7 cellular contexts compared by ENCODE assay signal in genomic region chr2:120259939-120260338, GRCh38. TPM values are rescaled to one million over a fixed set of nuclear protein-coding genes. Genes with fewer than 3 reads are reported as not detected.
DNase-seq lines count a peak whose midpoint lies in the region; ATAC-seq and TF ChIP-seq lines count a peak whose summit lies in the region.
"Not testable (repeated sequence)": the region's sequence is repeated elsewhere in the genome, so short reads cannot be mapped to it uniquely, and the experiment has no call there.

No MANE protein-coding gene starts in this region.

- peaks cover 13% of the 10 kb centered on the region for H3K9me3 Mint-ChIP-seq in T-helper 2 cell treated with Interferon-gamma antibody and Interleukin-4, amounts not matched to agents 5 μg/mL and 100 μg/mL, for 36 hours
- H3K9me3 Mint-ChIP-seq in activated CD4-positive, alpha-beta T cell treated with anti-CD3 and anti-CD28 coated beads for 36 hours (ENCODE audit: low read depth), result peaks cover 14% of the 10 kb centered on the region

- not testable (repeated sequence) for DNase-seq in T-helper 2 cell treated with Interferon-gamma antibody and Interleukin-4, amounts not matched to agents 5 μg/mL and 100 μg/mL, for 36 hours (ENCODE audit: low spot score); activated CD4-positive, alpha-beta T cell treated with anti-CD3 and anti-CD28 coated beads for 36 hours; left ventricle myocardium inferior; neuronal stem cell (ENCODE audit: low spot score); upper lobe of left lung
- peak; percentile 74 for DNase-seq in spleen

- H3K79me1 ChIP-seq in neuronal stem cell (ENCODE audit: low read depth, low read length), result not testable (repeated sequence)

- WGBS in neuronal stem cell (ENCODE audit: extremely low coverage in 2 of 2, insufficient read length in 2 of 2, insufficient replicate concordance in 1 of 2), 2 donors, result no CpG with 5 or more reads among the region's 15 CpGs
- 96 to 100% (median 98%) methylated on average over 4 to 15 of the region's 15 CpGs for WGBS in spleen, 5 donors
- 100% methylated on average over 1 of the region's 15 CpGs for WGBS in upper lobe of left lung, 2 donors

- not testable (repeated sequence) for H3K27ac Mint-ChIP-seq in T-helper 2 cell treated with Interferon-gamma antibody and Interleukin-4, amounts not matched to agents 5 μg/mL and 100 μg/mL, for 36 hours
- peak overlapping the region; percentile 4 for H3K27ac Mint-ChIP-seq in activated CD4-positive, alpha-beta T cell treated with anti-CD3 and anti-CD28 coated beads for 36 hours

- not testable (repeated sequence) for TF ChIP-seq EP300 in upper lobe of left lung (IDR thresholded peaks at IDR 0.05)

- not testable (repeated sequence) for H3K27me3 ChIP-seq in left ventricle myocardium inferior (ENCODE audit: low read depth); neuronal stem cell (ENCODE audit: control insufficient read depth in 3 of 3, insufficient read depth in 3 of 3, low read depth in 1 of 3, low read length in 3 of 3); parathyroid adenoma (ENCODE audit: control insufficient read depth, insufficient read depth, low read length); spleen (replicated peaks in 1 of 7); upper lobe of left lung

- H3K4ac ChIP-seq in neuronal stem cell (ENCODE audit: low read length), result not testable (repeated sequence)

- not testable (repeated sequence) for H2AK5ac ChIP-seq in neuronal stem cell (ENCODE audit: low read depth, low read length)

- not testable (repeated sequence) for H3K18ac ChIP-seq in neuronal stem cell (ENCODE audit: low read length)

- CTCF ChIA-PET in activated CD4-positive, alpha-beta T cell treated with anti-CD3 and anti-CD28 coated beads for 36 hours (lab: Charles Lee), result interaction anchor here (0.7 to 2.0 kb wide), 2 partner anchors 84 to 239 kb away, joined by 4 to 7 read pairs; no protein-coding TSS in a partner anchor

- not testable (repeated sequence) for H3K9me3 ChIP-seq in left ventricle myocardium inferior (replicated peaks); parathyroid adenoma (ENCODE audit: control insufficient read depth, low read length); upper lobe of left lung
- H3K9me3 ChIP-seq in neuronal stem cell (replicated peaks in 1 of 2; ENCODE audit: control insufficient read depth in 2 of 2, insufficient read depth in 1 of 2, low read depth in 1 of 2, low read length in 2 of 2) (peaks cover 8 to 13% of the 10 kb centered on the region in 2 donors), spleen (peaks cover 0 to 12% (median 7%) of the 10 kb centered on the region in 8 donors)

- H3K9ac ChIP-seq in neuronal stem cell (ENCODE audit: low read depth, low read length, poor library complexity); parathyroid adenoma: not testable (repeated sequence)

- not testable (repeated sequence) for H3K27me3 Mint-ChIP-seq in T-helper 2 cell treated with Interferon-gamma antibody and Interleukin-4, amounts not matched to agents 5 μg/mL and 100 μg/mL, for 36 hours (ENCODE audit: low read depth); activated CD4-positive, alpha-beta T cell treated with anti-CD3 and anti-CD28 coated beads for 36 hours

- H3K4me1 Mint-ChIP-seq in T-helper 2 cell treated with Interferon-gamma antibody and Interleukin-4, amounts not matched to agents 5 μg/mL and 100 μg/mL, for 36 hours (ENCODE audit: low read depth), result peaks cover 40% of the 10 kb centered on the region
- H3K4me1 Mint-ChIP-seq in activated CD4-positive, alpha-beta T cell treated with anti-CD3 and anti-CD28 coated beads for 36 hours, result peaks cover 38% of the 10 kb centered on the region

- H2AFZ ChIP-seq in neuronal stem cell (ENCODE audit: low read length); parathyroid adenoma: not testable (repeated sequence)

- not testable (repeated sequence) for H3K4me3 ChIP-seq in left ventricle myocardium inferior; neuronal stem cell (ENCODE audit: low read length in 2 of 2); parathyroid adenoma (ENCODE audit: low read depth, low read length); spleen; upper lobe of left lung

- H2BK120ac ChIP-seq in neuronal stem cell (ENCODE audit: low read depth, low read length), result not testable (repeated sequence)

- POLR2A ChIA-PET in activated CD4-positive, alpha-beta T cell treated with anti-CD3 and anti-CD28 coated beads for 36 hours (lab: Charles Lee), result not testable (repeated sequence)

- TF ChIP-seq CTCF in left ventricle myocardium inferior (IDR thresholded peaks at IDR 0.05; ENCODE audit: borderline replicate concordance); parathyroid adenoma (IDR thresholded peaks at IDR 0.05); spleen (IDR thresholded peaks at IDR 0.05 in 8 of 11, conservative IDR thresholded peaks at IDR 0.05 in 3 of 11); upper lobe of left lung (IDR thresholded peaks at IDR 0.05): not testable (repeated sequence)

- intact Hi-C loops in activated CD4-positive, alpha-beta T cell treated with anti-CD3 and anti-CD28 coated beads for 36 hours (cut with DNase I, micrococcal nuclease), result loop anchor here (2.0 to 10.0 kb wide), 2 partner anchors 27 to 505 kb away; partner anchors contain the start of gene PTPN4 (in 1 of the 2)
- intact Hi-C loops in left ventricle myocardium inferior (cut with micrococcal nuclease); spleen (cut with DNase I; ENCODE audit: low total_unique reads): not testable (repeated sequence)

- peaks cover 45% of the 10 kb centered on the region for H3K36me3 Mint-ChIP-seq in T-helper 2 cell treated with Interferon-gamma antibody and Interleukin-4, amounts not matched to agents 5 μg/mL and 100 μg/mL, for 36 hours (ENCODE audit: low read depth)
- peaks cover 29% of the 10 kb centered on the region for H3K36me3 Mint-ChIP-seq in activated CD4-positive, alpha-beta T cell treated with anti-CD3 and anti-CD28 coated beads for 36 hours (ENCODE audit: low read depth)

- H3K79me2 ChIP-seq in parathyroid adenoma, result peaks cover 90% of the 10 kb centered on the region

- not testable (repeated sequence) for H3K4me2 ChIP-seq in neuronal stem cell (ENCODE audit: insufficient read depth, low read length, poor library complexity, severe bottlenecking)
- peak overlapping the region; percentile 37 for H3K4me2 ChIP-seq in parathyroid adenoma (ENCODE audit: low read length)

- TF ChIP-seq POLR2A in spleen (IDR thresholded peaks at IDR 0.05); upper lobe of left lung (IDR thresholded peaks at IDR 0.05): not testable (repeated sequence)

- H4K91ac ChIP-seq in neuronal stem cell (ENCODE audit: low read depth, low read length, poor library complexity), result not testable (repeated sequence)

- H3K14ac ChIP-seq in neuronal stem cell (ENCODE audit: low read length), result not testable (repeated sequence)

- peaks cover 71% of the 10 kb centered on the region for H3K4me1 ChIP-seq in left ventricle myocardium inferior
- H3K4me1 ChIP-seq in neuronal stem cell (ENCODE audit: control insufficient read depth in 2 of 2, insufficient read depth in 1 of 2, low read depth in 1 of 2, low read length in 2 of 2), result not testable (repeated sequence)
- peaks cover 55% of the 10 kb centered on the region for H3K4me1 ChIP-seq in parathyroid adenoma
- H3K4me1 ChIP-seq in spleen, result peaks cover 25 to 88% (median 67%) of the 10 kb centered on the region in 6 donors
- peaks cover 32 to 78% (median 56%) of the 10 kb centered on the region in 4 donors for H3K4me1 ChIP-seq in upper lobe of left lung

- H3K27ac ChIP-seq in left ventricle myocardium inferior (replicated peaks) (peak overlapping the region; percentile 33), parathyroid adenoma (peak overlapping the region; percentile 90), spleen (peak overlapping the region in 3 of 8 donors; percentile 65 to 87 (median 86)), upper lobe of left lung (peak overlapping the region in 3 of 4 donors; percentile 7 to 32 (median 14))
- H3K27ac ChIP-seq in neuronal stem cell (replicated peaks; ENCODE audit: low read length), result not testable (repeated sequence)

- H4K8ac ChIP-seq in neuronal stem cell (ENCODE audit: low read depth, low read length), result not testable (repeated sequence)

- H3K36me3 ChIP-seq in left ventricle myocardium inferior; neuronal stem cell (replicated peaks in 1 of 2; ENCODE audit: control insufficient read depth in 2 of 2, insufficient read depth in 2 of 2, low read length in 2 of 2); parathyroid adenoma (ENCODE audit: control insufficient read depth, insufficient read depth, low read length); spleen; upper lobe of left lung: not testable (repeated sequence)

- H3K23ac ChIP-seq in neuronal stem cell (ENCODE audit: low read depth, low read length, poor library complexity), result not testable (repeated sequence)

- peak overlapping the region; percentile 68 for H2BK5ac ChIP-seq in neuronal stem cell (ENCODE audit: low read length)

- not testable (repeated sequence) for H2BK12ac ChIP-seq in neuronal stem cell (ENCODE audit: low read length)

- ATAC-seq in activated CD4-positive, alpha-beta T cell treated with anti-CD3 and anti-CD28 coated beads for 36 hours; upper lobe of left lung (ENCODE audit: low FRiP score in 2 of 2): not testable (repeated sequence)

- H3K4me3 Mint-ChIP-seq in T-helper 2 cell treated with Interferon-gamma antibody and Interleukin-4, amounts not matched to agents 5 μg/mL and 100 μg/mL, for 36 hours, result peak overlapping the region; percentile 37
- not testable (repeated sequence) for H3K4me3 Mint-ChIP-seq in activated CD4-positive, alpha-beta T cell treated with anti-CD3 and anti-CD28 coated beads for 36 hours

- not testable (repeated sequence) for H2BK15ac ChIP-seq in neuronal stem cell (ENCODE audit: low read length)

RNA-seq across cellular contexts. Expression of gene RALB, which starts 7.3 kb away (rescaled TPM):
- 10 to 100 TPM; 34.0 to 34.3 TPM for total RNA-seq in activated CD4-positive, alpha-beta T cell treated with anti-CD3 and anti-CD28 coated beads for 36 hours
- total RNA-seq in left ventricle myocardium inferior, result 45.8 TPM
- 43.4 TPM for polyA plus RNA-seq in neuronal stem cell (2013, experiment 1 of 2)
- polyA plus RNA-seq in neuronal stem cell (2013, experiment 2 of 2), result 44.2 TPM
- total RNA-seq in spleen, result 100 to 1,000 TPM in 3 of 7 donors, 10 to 100 TPM in 4; 67.2 to 126 (median 96.3) TPM
- 10 to 100 TPM; 26.6 to 61.5 (median 38.0) TPM for polyA plus RNA-seq in spleen
- total RNA-seq in upper lobe of left lung, result 10 to 100 TPM; 23.0 to 85.8 (median 46.5) TPM

RNA-seq across cellular contexts. Expression of gene TMEM185B, which starts 36.7 kb away (rescaled TPM):
- total RNA-seq in activated CD4-positive, alpha-beta T cell treated with anti-CD3 and anti-CD28 coated beads for 36 hours, result 10 to 100 TPM; 15.9 to 17.3 TPM
- total RNA-seq in left ventricle myocardium inferior (21.0 TPM), spleen (10 to 100 TPM; 18.3 to 35.6 (median 23.6) TPM), upper lobe of left lung (10 to 100 TPM; 15.3 to 29.3 (median 25.5) TPM)
- polyA plus RNA-seq in neuronal stem cell (2013, experiment 1 of 2), result 14.5 TPM
- 14.5 TPM for polyA plus RNA-seq in neuronal stem cell (2013, experiment 2 of 2)
- 1 to 10 TPM; 3.9 to 5.5 (median 4.0) TPM for polyA plus RNA-seq in spleen
